27 cellular contexts compared by ENCODE assay signal in the genomic region with DNA sequence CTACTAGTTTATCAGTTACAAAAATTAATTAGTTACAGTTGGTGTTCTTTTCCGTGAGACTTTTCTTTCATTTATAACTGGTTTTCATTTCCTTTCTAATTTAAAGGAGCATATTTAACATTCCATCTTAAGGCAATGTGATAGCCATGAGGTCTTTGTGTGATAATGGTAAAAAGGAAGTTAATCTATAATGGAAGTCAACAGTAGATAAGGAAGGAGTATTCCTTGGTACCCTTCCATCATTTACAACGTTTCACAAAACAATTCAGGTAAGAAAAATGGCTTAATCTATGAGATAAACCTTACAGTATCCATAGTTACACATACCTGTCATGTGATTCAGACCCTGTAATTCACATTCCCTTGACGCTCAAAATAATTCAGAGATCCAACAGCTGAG.
"Had no signal": no experiment of that assay in that cellular context is flagged by ENCODE, and none has a peak within 500 bp of the region (broad histone marks: within the 10 kb centered on the region; RNA-seq: fewer than 3 reads in every experiment).

No MANE protein-coding gene starts in this region.

- H3K27me3 ChIP-seq: MG63, Peyer's patch, SJSA1 had no signal

- H3K9me3 ChIP-seq: Peyer's patch, SJSA1, SK-N-SH had no signal

- H3K4me3 ChIP-seq: MG63, Peyer's patch, SJSA1 had no signal

- H3K4me2 ChIP-seq: SK-N-SH had no signal

- H3K9ac ChIP-seq: SK-N-SH had no signal

- H3K9me2 ChIP-seq: SK-N-SH had no signal

- H3K4me1 ChIP-seq: Peyer's patch, SJSA1 had no signal

- H3K36me3 ChIP-seq: MG63, Peyer's patch, SJSA1 had no signal

- DNase-seq: Kasumi-1, MG63, NCI-H1048, NCI-H1092 treated with DMSO at 0.1 percent for 48 hours, NCI-H1417 treated with DMSO at 0.1 percent for 48 hours, NCI-H1436 treated with DMSO at 0.1 percent for 48 hours, NCI-H1694 treated with DMSO at 0.1 percent for 48 hours, NCI-H187 treated with DMSO at 0.1 percent for 48 hours, NCI-H2029, NCI-H2081, NCI-H2171 treated with DMSO at 0.1 percent for 48 hours, NCI-H2227 treated with DMSO at 0.1 percent for 48 hours, NCI-H446 treated with DMSO at 0.1 percent for 48 hours, NCI-H510A, NCI-H524, NCI-H526, NCI-H69, NCI-H748 treated with DMSO at 0.1 percent for 48 hours, NCI-H82, Peyer's patch, Right ventricle myocardium superior, RPMI8226, SHP77 treated with DMSO at 0.1 percent for 48 hours, SK-N-SH, SW 1271, T-helper 1 cell had no signal

- H3K27ac ChIP-seq: Peyer's patch, SJSA1 had no signal
